In the genomic region with DNA sequence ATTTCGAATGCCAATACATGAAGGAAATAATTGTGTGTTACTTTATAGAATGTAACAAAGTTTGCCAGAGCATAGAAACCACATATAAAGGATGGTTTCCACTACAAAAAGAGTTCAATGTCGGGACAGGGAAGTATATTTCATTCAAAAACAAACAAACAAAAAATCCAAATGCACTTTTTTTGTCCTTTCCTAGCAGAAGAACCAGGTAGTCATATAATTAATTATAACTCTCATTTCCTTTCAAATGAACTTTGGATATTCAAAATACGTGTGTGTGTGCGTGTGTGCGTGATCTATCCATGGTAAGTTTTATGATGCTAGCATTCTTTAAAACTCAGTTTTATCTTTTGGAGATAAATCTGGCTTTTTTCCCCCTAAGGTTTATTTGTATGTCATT, we compare ENCODE assay signal across 13 cellular contexts.
"Had no signal": no experiment of that assay in that cellular context is flagged by ENCODE, and none has a peak within 500 bp of the region (broad histone marks: within the 10 kb centered on the region; RNA-seq: fewer than 3 reads in every experiment).

No MANE protein-coding gene starts in this region.

- H3K9me3 Mint-ChIP-seq: activated CD4-positive, alpha-beta memory T cell treated with anti-CD3 and anti-CD28 coated beads for 36 hours; activated naive CD8-positive, alpha-beta T cell treated with anti-CD3 and anti-CD28 coated beads, Interleukin-2, amount 10 ng/mL, durations not matched to agents 7 days and 5 days had no signal

- DNase-seq: activated CD4-positive, alpha-beta memory T cell treated with anti-CD3 and anti-CD28 coated beads for 36 hours; activated CD8-positive, alpha-beta memory T cell treated with anti-CD3 and anti-CD28 coated beads, Interleukin-2, amount 50 U/mL, for 4 hours; activated naive CD8-positive, alpha-beta T cell treated with anti-CD3 and anti-CD28 coated beads, Interleukin-2, amount 10 ng/mL, durations not matched to agents 7 days and 5 days; aorta; cortex of kidney; effector CD8-positive, alpha-beta T cell; SJCRH30; stimulated activated CD4-positive, alpha-beta T cell treated with anti-CD3 and anti-CD28 coated beads, Interleukin-2, amount 100 ng/mL, for 48 hours; stimulated activated naive CD4-positive, alpha-beta T cell treated with Interleukin-2 at 50 U/mL for 16 hours had no signal

- H3K4me3 ChIP-seq: left lung, right atrium auricular region, SJCRH30, upper lobe of left lung had no signal

- H3K9me3 ChIP-seq: left lung, right atrium auricular region, SJCRH30, upper lobe of left lung had no signal

- H3K4me1 ChIP-seq: foreskin keratinocyte, SJCRH30 had no signal

- H3K4me3 Mint-ChIP-seq: activated CD4-positive, alpha-beta memory T cell treated with anti-CD3 and anti-CD28 coated beads for 36 hours; activated naive CD8-positive, alpha-beta T cell treated with anti-CD3 and anti-CD28 coated beads, Interleukin-2, amount 10 ng/mL, durations not matched to agents 7 days and 5 days had no signal

- H3K27ac ChIP-seq: foreskin keratinocyte, left lung, right atrium auricular region, SJCRH30, upper lobe of left lung had no signal

- ATAC-seq: foreskin keratinocyte, left lung had no signal

- H3K36me3 Mint-ChIP-seq: activated CD4-positive, alpha-beta memory T cell treated with anti-CD3 and anti-CD28 coated beads for 36 hours; activated naive CD8-positive, alpha-beta T cell treated with anti-CD3 and anti-CD28 coated beads, Interleukin-2, amount 10 ng/mL, durations not matched to agents 7 days and 5 days had no signal

- H3K27me3 ChIP-seq: foreskin keratinocyte, left lung, right atrium auricular region, SJCRH30, upper lobe of left lung had no signal
